In the genomic region with DNA sequence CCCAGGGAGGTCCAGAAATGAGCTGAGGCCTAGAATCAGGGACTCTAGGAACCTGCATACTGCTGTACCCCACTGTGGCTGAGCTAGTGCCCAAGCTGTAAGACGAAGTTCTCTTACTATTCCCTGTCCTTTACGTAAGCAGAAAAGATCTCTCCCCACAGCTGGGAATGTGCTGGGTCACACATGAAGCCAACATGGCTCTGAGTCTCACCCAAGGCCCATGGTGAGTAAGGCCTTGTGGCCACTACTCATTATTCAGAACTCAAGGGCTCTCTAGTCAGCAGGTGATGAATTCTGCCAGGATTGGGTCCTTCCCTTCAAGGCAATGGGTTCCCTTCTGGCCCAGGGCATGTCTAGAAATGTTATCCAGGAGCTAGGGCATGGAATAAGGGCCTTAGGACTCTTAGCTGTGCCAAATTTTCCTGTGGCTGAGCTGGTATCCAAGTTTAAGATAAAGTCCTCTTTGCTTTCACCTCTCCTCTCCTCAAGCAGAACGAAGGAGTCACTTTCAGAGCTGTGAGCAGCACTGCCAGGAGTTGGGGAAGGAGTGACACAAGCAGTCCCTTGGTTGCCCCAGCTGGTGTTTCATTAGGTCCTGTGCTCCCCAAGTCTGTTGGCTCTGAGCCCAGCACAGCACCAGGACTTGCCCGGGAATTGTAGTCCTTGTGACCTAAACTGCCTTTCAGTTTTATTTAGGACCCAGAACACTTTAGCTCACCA, we compare ENCODE assay signal across 1 cellular context.
TF ChIP-seq lines count a peak whose summit lies in the region.

No MANE protein-coding gene starts in this region.

TF ChIP-seq in H1, 55 proteins besides CTCF, POLR2A, EP300 and RAD21:
- TF ChIP-seq SRF (IDR thresholded peaks at IDR 0.05; ENCODE audit: low read depth, low read length): no peak
- no peak for TF ChIP-seq JUND (IDR thresholded peaks at IDR 0.05; ENCODE audit: low read length)
- TF ChIP-seq BACH1 (IDR thresholded peaks at IDR 0.05; ENCODE audit: low read length): no peak
- no peak for TF ChIP-seq TEAD4 (IDR thresholded peaks at IDR 0.05; ENCODE audit: low read depth, low read length)
- no peak for TF ChIP-seq SP2 (IDR thresholded peaks at IDR 0.05; ENCODE audit: low read length)
- TF ChIP-seq RXRA (IDR thresholded peaks at IDR 0.05; ENCODE audit: insufficient read depth, low read depth, low read length): no peak
- no peak for TF ChIP-seq SAP30 (IDR thresholded peaks at IDR 0.05; ENCODE audit: insufficient read depth, insufficient replicate concordance, low read length)
- TF ChIP-seq TCF12 (IDR thresholded peaks at IDR 0.05; ENCODE audit: low read depth, low read length): no peak
- TF ChIP-seq HDAC6 (IDR thresholded peaks at IDR 0.05; ENCODE audit: low read depth, low read length): no peak
- TF ChIP-seq POU5F1 (IDR thresholded peaks at IDR 0.05; ENCODE audit: low read depth, low read length): no peak
- TF ChIP-seq SP4 (IDR thresholded peaks at IDR 0.05; ENCODE audit: low read length): no peak
- TF ChIP-seq NRF1 (IDR thresholded peaks at IDR 0.05; ENCODE audit: low read depth, low read length): no peak
- no peak for TF ChIP-seq BCL11A (IDR thresholded peaks at IDR 0.05; ENCODE audit: low read depth in 2 of 2, low read length in 2 of 2)
- no peak for TF ChIP-seq KDM4A (IDR thresholded peaks at IDR 0.05; ENCODE audit: low read depth, low read length, severe bottlenecking)
- no peak for TF ChIP-seq PHF8 (conservative IDR thresholded peaks at IDR 0.05; ENCODE audit: low read depth, low read length)
- TF ChIP-seq GABPA (IDR thresholded peaks at IDR 0.05; ENCODE audit: borderline replicate concordance, insufficient read depth, low read length): no peak
- TF ChIP-seq KDM5A (IDR thresholded peaks at IDR 0.05; ENCODE audit: low read length): no peak
- TF ChIP-seq, protein P1, sequence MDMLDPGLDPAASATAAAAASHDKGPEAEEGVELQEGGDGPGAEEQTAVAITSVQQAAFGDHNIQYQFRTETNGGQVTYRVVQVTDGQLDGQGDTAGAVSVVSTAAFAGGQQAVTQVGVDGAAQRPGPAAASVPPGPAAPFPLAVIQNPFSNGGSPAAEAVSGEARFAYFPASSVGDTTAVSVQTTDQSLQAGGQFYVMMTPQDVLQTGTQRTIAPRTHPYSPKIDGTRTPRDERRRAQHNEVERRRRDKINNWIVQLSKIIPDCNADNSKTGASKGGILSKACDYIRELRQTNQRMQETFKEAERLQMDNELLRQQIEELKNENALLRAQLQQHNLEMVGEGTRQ (IDR thresholded peaks at IDR 0.05; ENCODE audit: low read length): no peak
- no peak for TF ChIP-seq TBP (IDR thresholded peaks at IDR 0.05; ENCODE audit: low read depth, low read length)
